In genomic region chr17:79304907-79305306, GRCh38 we compare ENCODE assay signal across 1 cellular context.
TF ChIP-seq lines count a peak whose summit lies in the region.

No MANE protein-coding gene starts in this region.

TF ChIP-seq in H1, 55 proteins besides CTCF, POLR2A, EP300 and RAD21:
- TF ChIP-seq, protein P1, sequence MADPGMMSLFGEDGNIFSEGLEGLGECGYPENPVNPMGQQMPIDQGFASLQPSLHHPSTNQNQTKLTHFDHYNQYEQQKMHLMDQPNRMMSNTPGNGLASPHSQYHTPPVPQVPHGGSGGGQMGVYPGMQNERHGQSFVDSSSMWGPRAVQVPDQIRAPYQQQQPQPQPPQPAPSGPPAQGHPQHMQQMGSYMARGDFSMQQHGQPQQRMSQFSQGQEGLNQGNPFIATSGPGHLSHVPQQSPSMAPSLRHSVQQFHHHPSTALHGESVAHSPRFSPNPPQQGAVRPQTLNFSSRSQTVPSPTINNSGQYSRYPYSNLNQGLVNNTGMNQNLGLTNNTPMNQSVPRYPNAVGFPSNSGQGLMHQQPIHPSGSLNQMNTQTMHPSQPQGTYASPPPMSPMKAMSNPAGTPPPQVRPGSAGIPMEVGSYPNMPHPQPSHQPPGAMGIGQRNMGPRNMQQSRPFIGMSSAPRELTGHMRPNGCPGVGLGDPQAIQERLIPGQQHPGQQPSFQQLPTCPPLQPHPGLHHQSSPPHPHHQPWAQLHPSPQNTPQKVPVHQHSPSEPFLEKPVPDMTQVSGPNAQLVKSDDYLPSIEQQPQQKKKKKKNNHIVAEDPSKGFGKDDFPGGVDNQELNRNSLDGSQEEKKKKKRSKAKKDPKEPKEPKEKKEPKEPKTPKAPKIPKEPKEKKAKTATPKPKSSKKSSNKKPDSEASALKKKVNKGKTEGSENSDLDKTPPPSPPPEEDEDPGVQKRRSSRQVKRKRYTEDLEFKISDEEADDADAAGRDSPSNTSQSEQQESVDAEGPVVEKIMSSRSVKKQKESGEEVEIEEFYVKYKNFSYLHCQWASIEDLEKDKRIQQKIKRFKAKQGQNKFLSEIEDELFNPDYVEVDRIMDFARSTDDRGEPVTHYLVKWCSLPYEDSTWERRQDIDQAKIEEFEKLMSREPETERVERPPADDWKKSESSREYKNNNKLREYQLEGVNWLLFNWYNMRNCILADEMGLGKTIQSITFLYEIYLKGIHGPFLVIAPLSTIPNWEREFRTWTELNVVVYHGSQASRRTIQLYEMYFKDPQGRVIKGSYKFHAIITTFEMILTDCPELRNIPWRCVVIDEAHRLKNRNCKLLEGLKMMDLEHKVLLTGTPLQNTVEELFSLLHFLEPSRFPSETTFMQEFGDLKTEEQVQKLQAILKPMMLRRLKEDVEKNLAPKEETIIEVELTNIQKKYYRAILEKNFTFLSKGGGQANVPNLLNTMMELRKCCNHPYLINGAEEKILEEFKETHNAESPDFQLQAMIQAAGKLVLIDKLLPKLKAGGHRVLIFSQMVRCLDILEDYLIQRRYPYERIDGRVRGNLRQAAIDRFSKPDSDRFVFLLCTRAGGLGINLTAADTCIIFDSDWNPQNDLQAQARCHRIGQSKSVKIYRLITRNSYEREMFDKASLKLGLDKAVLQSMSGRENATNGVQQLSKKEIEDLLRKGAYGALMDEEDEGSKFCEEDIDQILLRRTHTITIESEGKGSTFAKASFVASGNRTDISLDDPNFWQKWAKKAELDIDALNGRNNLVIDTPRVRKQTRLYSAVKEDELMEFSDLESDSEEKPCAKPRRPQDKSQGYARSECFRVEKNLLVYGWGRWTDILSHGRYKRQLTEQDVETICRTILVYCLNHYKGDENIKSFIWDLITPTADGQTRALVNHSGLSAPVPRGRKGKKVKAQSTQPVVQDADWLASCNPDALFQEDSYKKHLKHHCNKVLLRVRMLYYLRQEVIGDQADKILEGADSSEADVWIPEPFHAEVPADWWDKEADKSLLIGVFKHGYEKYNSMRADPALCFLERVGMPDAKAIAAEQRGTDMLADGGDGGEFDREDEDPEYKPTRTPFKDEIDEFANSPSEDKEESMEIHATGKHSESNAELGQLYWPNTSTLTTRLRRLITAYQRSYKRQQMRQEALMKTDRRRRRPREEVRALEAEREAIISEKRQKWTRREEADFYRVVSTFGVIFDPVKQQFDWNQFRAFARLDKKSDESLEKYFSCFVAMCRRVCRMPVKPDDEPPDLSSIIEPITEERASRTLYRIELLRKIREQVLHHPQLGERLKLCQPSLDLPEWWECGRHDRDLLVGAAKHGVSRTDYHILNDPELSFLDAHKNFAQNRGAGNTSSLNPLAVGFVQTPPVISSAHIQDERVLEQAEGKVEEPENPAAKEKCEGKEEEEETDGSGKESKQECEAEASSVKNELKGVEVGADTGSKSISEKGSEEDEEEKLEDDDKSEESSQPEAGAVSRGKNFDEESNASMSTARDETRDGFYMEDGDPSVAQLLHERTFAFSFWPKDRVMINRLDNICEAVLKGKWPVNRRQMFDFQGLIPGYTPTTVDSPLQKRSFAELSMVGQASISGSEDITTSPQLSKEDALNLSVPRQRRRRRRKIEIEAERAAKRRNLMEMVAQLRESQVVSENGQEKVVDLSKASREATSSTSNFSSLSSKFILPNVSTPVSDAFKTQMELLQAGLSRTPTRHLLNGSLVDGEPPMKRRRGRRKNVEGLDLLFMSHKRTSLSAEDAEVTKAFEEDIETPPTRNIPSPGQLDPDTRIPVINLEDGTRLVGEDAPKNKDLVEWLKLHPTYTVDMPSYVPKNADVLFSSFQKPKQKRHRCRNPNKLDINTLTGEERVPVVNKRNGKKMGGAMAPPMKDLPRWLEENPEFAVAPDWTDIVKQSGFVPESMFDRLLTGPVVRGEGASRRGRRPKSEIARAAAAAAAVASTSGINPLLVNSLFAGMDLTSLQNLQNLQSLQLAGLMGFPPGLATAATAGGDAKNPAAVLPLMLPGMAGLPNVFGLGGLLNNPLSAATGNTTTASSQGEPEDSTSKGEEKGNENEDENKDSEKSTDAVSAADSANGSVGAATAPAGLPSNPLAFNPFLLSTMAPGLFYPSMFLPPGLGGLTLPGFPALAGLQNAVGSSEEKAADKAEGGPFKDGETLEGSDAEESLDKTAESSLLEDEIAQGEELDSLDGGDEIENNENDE (IDR thresholded peaks at IDR 0.05; ENCODE audit: insufficient replicate concordance, low read length): no peak
- TF ChIP-seq NANOG (IDR thresholded peaks at IDR 0.05; ENCODE audit: insufficient read depth, low read depth, low read length, poor library complexity, severe bottlenecking) (no peak), GABPA (IDR thresholded peaks at IDR 0.05; ENCODE audit: borderline replicate concordance, insufficient read depth, low read length) (no peak), SIRT6 (IDR thresholded peaks at IDR 0.05; ENCODE audit: low read length) (no peak), CHD2 (IDR thresholded peaks at IDR 0.05; ENCODE audit: low read length) (no peak), BRCA1 (IDR thresholded peaks at IDR 0.05; ENCODE audit: low read depth, low read length) (no peak), JUN (IDR thresholded peaks at IDR 0.05; ENCODE audit: low read depth, low read length) (no peak), PHF8 (conservative IDR thresholded peaks at IDR 0.05; ENCODE audit: low read depth, low read length) (no peak), YY1 (IDR thresholded peaks at IDR 0.05; ENCODE audit: low read depth, low read length) (no peak), KDM5A (IDR thresholded peaks at IDR 0.05; ENCODE audit: low read length) (no peak), POU5F1 (IDR thresholded peaks at IDR 0.05; ENCODE audit: low read depth, low read length) (no peak), HDAC6 (IDR thresholded peaks at IDR 0.05; ENCODE audit: low read depth, low read length) (no peak), TAF7 (optimal IDR thresholded peaks at IDR 0.05; ENCODE audit: borderline replicate concordance, low read depth, low read length) (no peak), CBX8 (IDR thresholded peaks at IDR 0.05; ENCODE audit: borderline replicate concordance, low read depth, low read length) (no peak), ASH2L (IDR thresholded peaks at IDR 0.05; ENCODE audit: low read length) (no peak)
